1 cellular context compared by ENCODE assay signal in the genomic region with DNA sequence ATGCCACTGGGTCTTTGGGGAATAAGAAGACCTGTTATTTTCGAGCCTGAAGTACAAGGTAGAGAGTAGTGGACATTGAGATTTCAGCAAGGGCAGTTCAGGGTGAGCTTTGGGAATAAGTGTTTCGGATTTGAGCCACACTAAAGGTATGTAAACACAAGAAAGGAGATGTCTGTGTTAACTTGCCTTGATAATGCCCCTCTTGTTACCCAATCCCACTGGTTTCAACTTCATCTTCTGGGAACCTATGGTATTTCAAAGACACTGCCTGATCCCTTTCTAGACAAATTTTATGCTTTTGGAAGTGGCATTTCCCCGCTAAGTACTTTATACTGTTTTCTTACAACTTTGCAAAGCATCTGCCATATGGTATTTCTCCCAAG.
TF ChIP-seq lines count a peak whose summit lies in the region.

No MANE protein-coding gene starts in this region.

TF ChIP-seq in SK-N-SH treated with all-trans-retinoic acid at 6 μM for 48 hours, 23 proteins besides CTCF, POLR2A, EP300 and RAD21 (continued from another document):
- TF ChIP-seq, protein P1, sequence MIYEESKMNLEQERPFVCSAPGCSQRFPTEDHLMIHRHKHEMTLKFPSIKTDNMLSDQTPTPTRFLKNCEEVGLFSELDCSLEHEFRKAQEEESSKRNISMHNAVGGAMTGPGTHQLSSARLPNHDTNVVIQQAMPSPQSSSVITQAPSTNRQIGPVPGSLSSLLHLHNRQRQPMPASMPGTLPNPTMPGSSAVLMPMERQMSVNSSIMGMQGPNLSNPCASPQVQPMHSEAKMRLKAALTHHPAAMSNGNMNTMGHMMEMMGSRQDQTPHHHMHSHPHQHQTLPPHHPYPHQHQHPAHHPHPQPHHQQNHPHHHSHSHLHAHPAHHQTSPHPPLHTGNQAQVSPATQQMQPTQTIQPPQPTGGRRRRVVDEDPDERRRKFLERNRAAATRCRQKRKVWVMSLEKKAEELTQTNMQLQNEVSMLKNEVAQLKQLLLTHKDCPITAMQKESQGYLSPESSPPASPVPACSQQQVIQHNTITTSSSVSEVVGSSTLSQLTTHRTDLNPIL (CRISPR knock-in tag; IDR thresholded peaks at IDR 0.05; ENCODE audit: low read depth), result no peak
- TF ChIP-seq ZNF565 (CRISPR knock-in tag; conservative IDR thresholded peaks at IDR 0.05; ENCODE audit: low read depth) (no peak), ZNF8 (CRISPR knock-in tag; IDR thresholded peaks at IDR 0.05) (no peak)
- TF ChIP-seq, protein P2, sequence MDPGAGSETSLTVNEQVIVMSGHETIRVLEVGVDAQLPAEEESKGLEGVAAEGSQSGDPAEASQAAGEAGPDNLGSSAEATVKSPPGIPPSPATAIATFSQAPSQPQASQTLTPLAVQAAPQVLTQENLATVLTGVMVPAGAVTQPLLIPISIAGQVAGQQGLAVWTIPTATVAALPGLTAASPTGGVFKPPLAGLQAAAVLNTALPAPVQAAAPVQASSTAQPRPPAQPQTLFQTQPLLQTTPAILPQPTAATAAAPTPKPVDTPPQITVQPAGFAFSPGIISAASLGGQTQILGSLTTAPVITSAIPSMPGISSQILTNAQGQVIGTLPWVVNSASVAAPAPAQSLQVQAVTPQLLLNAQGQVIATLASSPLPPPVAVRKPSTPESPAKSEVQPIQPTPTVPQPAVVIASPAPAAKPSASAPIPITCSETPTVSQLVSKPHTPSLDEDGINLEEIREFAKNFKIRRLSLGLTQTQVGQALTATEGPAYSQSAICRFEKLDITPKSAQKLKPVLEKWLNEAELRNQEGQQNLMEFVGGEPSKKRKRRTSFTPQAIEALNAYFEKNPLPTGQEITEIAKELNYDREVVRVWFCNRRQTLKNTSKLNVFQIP (CRISPR knock-in tag; IDR thresholded peaks at IDR 0.05; ENCODE audit: borderline replicate concordance, low read depth), result no peak
